In genomic region chr16:71626018-71626857, GRCh38 we compare ENCODE assay signal across 9 cellular contexts. TPM values are rescaled to one million over a fixed set of nuclear protein-coding genes. Genes with fewer than 3 reads are reported as not detected.
A peak's percentile ranks its signal among the peaks of the same experiment; 100 is the strongest.
DNase-seq lines count a peak whose midpoint lies in the region; ATAC-seq and TF ChIP-seq lines count a peak whose summit lies in the region.
"Had no signal": no experiment of that assay in that cellular context is flagged by ENCODE, and none has a peak within 500 bp of the region (broad histone marks: within the 10 kb centered on the region; RNA-seq: fewer than 3 reads in every experiment).

Gene MARVELD3 (plus strand): TSS chr16:71626184. CDS start chr16:71626230, 46 bp downstream.

- peaks cover 2% of the 10 kb centered on the region; the same call in 1 of the 2 replicates for H3K27me3 ChIP-seq in Panc1 (ENCODE audit: control insufficient read depth, insufficient read depth, low read length)
- H3K27me3 ChIP-seq in Karpas-422 (ENCODE audit: low read length): no peaks in the 10 kb centered on the region

- H3K36me3 ChIP-seq in Panc1 (ENCODE audit: control insufficient read depth, insufficient read depth, low read length) (peaks cover 2% of the 10 kb centered on the region; the same call in 1 of the 2 replicates), urinary bladder (ENCODE audit: insufficient read depth) (no peaks in the 10 kb centered on the region), Karpas-422 (ENCODE audit: insufficient read depth, low read length) (no peaks in the 10 kb centered on the region)

- peaks cover 12% of the 10 kb centered on the region for H3K4me1 Mint-ChIP-seq in memory B cell

- H3K4me1 ChIP-seq in Panc1 (ENCODE audit: control insufficient read depth, insufficient read depth, low read length): no peaks in the 10 kb centered on the region
- H3K4me1 ChIP-seq in urinary bladder (ENCODE audit: insufficient read depth): no peaks in the 10 kb centered on the region
- H3K4me1 ChIP-seq in Karpas-422 (ENCODE audit: low read length): peaks cover 6% of the 10 kb centered on the region

- no peak within 1 kb of the TSS for H3K27ac Mint-ChIP-seq in memory B cell
- H3K27ac Mint-ChIP-seq: CD4-positive, CD25-positive, alpha-beta regulatory T cell had no signal

- H3K9me2 ChIP-seq in Karpas-422 (replicated peaks; ENCODE audit: insufficient read depth, low read length): no peaks in the 10 kb centered on the region

- H3K27ac ChIP-seq in Panc1 (ENCODE audit: low read length): no peak within 1 kb of the TSS
- H3K27ac ChIP-seq in urinary bladder (ENCODE audit: low read depth): no peak within 1 kb of the TSS
- H3K27ac ChIP-seq in Karpas-422 (ENCODE audit: low read length): no peak within 1 kb of the TSS

- H3K4me3 ChIP-seq in Panc1 (ENCODE audit: low read depth in 2 of 2, low read length in 2 of 2): peak within 1 kb of the TSS; percentile 47 to 48
- peak within 1 kb of the TSS; percentile 38 for H3K4me3 ChIP-seq in cardiac fibroblast (replicated peaks in 1 of 2; ENCODE audit: low read depth in 2 of 2, low read length in 2 of 2)
- peak within 1 kb of the TSS; percentile 34 for H3K4me3 ChIP-seq in urinary bladder (ENCODE audit: low read depth, low read length)
- H3K4me3 ChIP-seq in Karpas-422 (ENCODE audit: low read length): no peak within 1 kb of the TSS

- no peaks in the 10 kb centered on the region for H3K9me3 ChIP-seq in Panc1 (ENCODE audit: control insufficient read depth, insufficient read depth, low read depth, low read length)
- no peaks in the 10 kb centered on the region for H3K9me3 ChIP-seq in Karpas-422 (ENCODE audit: low read length)

- H3K4me3 Mint-ChIP-seq in memory B cell: peak within 1 kb of the TSS; percentile 76

- TF ChIP-seq CTCF in Panc1 (IDR thresholded peaks at IDR 0.05): no peak
- no peak for TF ChIP-seq CTCF in cardiac fibroblast (IDR thresholded peaks at IDR 0.05; ENCODE audit: low read depth, low read length)

- no peaks in the 10 kb centered on the region for H4K20me1 ChIP-seq in Karpas-422 (ENCODE audit: insufficient read depth, low read depth, low read length)

- DNase-seq in NCI-H2081 (lab: John Stamatoyannopoulos, UW): peak; percentile 34 to 42
- DNase-seq in NCI-H2081 treated with DMSO at 0.1 percent for 48 hours (lab: John Stamatoyannopoulos, UW): no peak
- DNase-seq in Panc1 (ENCODE audit: low read depth, low spot score): no peak
- no peak for DNase-seq in cardiac fibroblast (ENCODE audit: low read depth in 2 of 2)
- peak; percentile 24 to 28 for DNase-seq in memory B cell (ENCODE audit: low spot score in 2 of 2)
- DNase-seq in hypothalamus (lab: John Stamatoyannopoulos, UW): no peak
- no peak for DNase-seq in Karpas-422

- POLR2A ChIA-PET in Panc1 (lab: Charles Lee): no interaction called here

- in situ Hi-C loops in Panc1 (cut with HindIII; ENCODE audit: low pct_unique_long_range_greater_than_20kb, low sequenced_read_pairs): no loop called here

- intact Hi-C loops in Panc1 (cut with micrococcal nuclease; ENCODE audit: unreplicated experiment): no loop called here

- H3K4me2 ChIP-seq in Karpas-422 (ENCODE audit: low read depth, low read length, poor library complexity, severe bottlenecking): no peak within 1 kb of the TSS

- ATAC-seq in Panc1 (peak; percentile 64), memory B cell (ENCODE audit: low read depth) (peak; percentile 34)

- peaks cover 2% of the 10 kb centered on the region for H3K36me3 Mint-ChIP-seq in memory B cell
- H3K36me3 Mint-ChIP-seq: CD4-positive, CD25-positive, alpha-beta regulatory T cell had no signal

- WGBS in urinary bladder: under 1% methylated on average over 98 of the region's 98 CpGs

- no peak within 1 kb of the TSS for H3K9ac ChIP-seq in Karpas-422 (ENCODE audit: low read length)

- CTCF ChIA-PET in Panc1 (lab: Charles Lee): no interaction called here

- no TSS peak for BruUV-seq in Panc1 (replicated peaks; lab: Mats Ljungman, UMichigan)

- H3K27me3 Mint-ChIP-seq in memory B cell: peaks cover 6% of the 10 kb centered on the region

- no peak within 1 kb of the TSS for H2AFZ ChIP-seq in Karpas-422 (ENCODE audit: low read length)

- H3K79me2 ChIP-seq in Karpas-422 (ENCODE audit: low read length): no peaks in the 10 kb centered on the region

- H3K9me3 Mint-ChIP-seq in memory B cell: peaks cover 1% of the 10 kb centered on the region
- H3K9me3 Mint-ChIP-seq: CD4-positive, CD25-positive, alpha-beta regulatory T cell had no signal

RNA-seq across cellular contexts. Expression of gene MARVELD3, which starts in this region (rescaled TPM):
- 0.08 TPM for total RNA-seq in Panc1 (2021; ENCODE audit: unreplicated experiment)
- polyA plus RNA-seq in Panc1 (2012; ENCODE audit: insufficient read length): 0.19 TPM
- 2.1 TPM for total RNA-seq in urinary bladder
- polyA plus RNA-seq in urinary bladder: 0.57 TPM
- total RNA-seq in Karpas-422 (2014; rRNA removed; shearing (Covaris generic); ENCODE audit: low replicate concordance): not detected in 2 replicates
- total RNA-seq: CD4-positive, CD25-positive, alpha-beta regulatory T cell had no signal
- polyA plus RNA-seq: CD4-positive, CD25-positive, alpha-beta regulatory T cell had no signal

Comparison
In these comparisons a context has a peak if more than half of its experiments do, and no peak if none do; other contexts are left out.
1. DNase-seq: peak in NCI-H2081 (2 of 2) and memory B cell (2 of 2); none in NCI-H2081 treated with DMSO at 0.1 percent for 48 hours (single experiment), Panc1 (single experiment), cardiac fibroblast (0 of 2), hypothalamus (0 of 51) and Karpas-422 (single experiment).
2. Peak in ATAC-seq and H3K4me3 ChIP-seq in Panc1; RNA of the gene not detected or under 1 TPM.